Comparison of ENCODE assay signal across 17 cellular contexts in genomic region chr16:80092686-80093085, GRCh38.
A peak's percentile ranks its signal among the peaks of the same experiment; 100 is the strongest.
DNase-seq lines count a peak whose midpoint lies in the region; ATAC-seq and FAIRE-seq lines count a peak whose summit lies in the region.
"Had no signal": no experiment of that assay in that cellular context is flagged by ENCODE, and none has a peak within 500 bp of the region (broad histone marks: within the 10 kb centered on the region; RNA-seq: fewer than 3 reads in every experiment).

No MANE protein-coding gene starts in this region.

- no peak overlapping the region for H3K56ac ChIP-seq in mesendoderm (ENCODE audit: low read length)

- H3K4ac ChIP-seq in mesendoderm (ENCODE audit: low read depth, low read length) = no peak overlapping the region

- in situ Hi-C loops in GM23248 (cut with MboI) = no loop called here

- H3K4me2 ChIP-seq in GM23248 (ENCODE audit: unreplicated experiment) (no peak overlapping the region), mesendoderm (ENCODE audit: low read length) (no peak overlapping the region)

- no peak overlapping the region for H2BK120ac ChIP-seq in mesendoderm (ENCODE audit: low read depth, low read length)

- no peaks in the 10 kb centered on the region for H3K27me3 ChIP-seq in GM23248 (replicated peaks; ENCODE audit: insufficient read depth)
- no peaks in the 10 kb centered on the region for H3K27me3 ChIP-seq in adipocyte (replicated peaks; ENCODE audit: control insufficient read depth, insufficient read depth, low read length)
- H3K27me3 ChIP-seq in mesendoderm (ENCODE audit: insufficient read depth, low read length, poor library complexity) = no peaks in the 10 kb centered on the region

- H2BK15ac ChIP-seq in mesendoderm (replicated peaks; ENCODE audit: low read depth) = no peak overlapping the region

- no peaks in the 10 kb centered on the region for H3K9me2 ChIP-seq in GM23248 (ENCODE audit: insufficient read depth)

- no peak overlapping the region for H4K8ac ChIP-seq in mesendoderm (ENCODE audit: low read depth, low read length)

- no peak overlapping the region for H2AK5ac ChIP-seq in mesendoderm (ENCODE audit: low read length)

- H3K23ac ChIP-seq in mesendoderm (ENCODE audit: low read length) = no peak overlapping the region

- intact Hi-C loops in sciatic nerve (cut with DNase I) = no loop called here

- H3F3A ChIP-seq in GM23248 (ENCODE audit: insufficient read depth) = no peaks in the 10 kb centered on the region

- H3K4me3 ChIP-seq in GM23248 (no peak overlapping the region), adipocyte (ENCODE audit: low read length) (no peak overlapping the region), mesendoderm (ENCODE audit: low read length) (no peak overlapping the region)

- no peak overlapping the region for H2BK5ac ChIP-seq in mesendoderm (ENCODE audit: low read length)

- peak overlapping the region; percentile 60 for H3K18ac ChIP-seq in mesendoderm (ENCODE audit: low read length)

- H3K79me2 ChIP-seq in GM23248 (ENCODE audit: insufficient read depth) (no peaks in the 10 kb centered on the region), mesendoderm (ENCODE audit: control insufficient read depth, insufficient read depth, low read length) (no peaks in the 10 kb centered on the region)

- ATAC-seq in HG03045 (IDR thresholded peaks at IDR 0.05; ENCODE audit: unreplicated experiment) (no peak), sciatic nerve (no peak)
- ATAC-seq: Panc1, SK-N-SH treated with all-trans-retinoic acid at 6 μM for 48 hours had no signal

- no peak overlapping the region for H3K9ac ChIP-seq in GM23248
- H3K9ac ChIP-seq in adipocyte (ENCODE audit: low read length) = no peak overlapping the region
- no peak overlapping the region for H3K9ac ChIP-seq in mesendoderm (ENCODE audit: low read length)

- H3K4me1 ChIP-seq in GM23248 (ENCODE audit: insufficient read depth) (no peaks in the 10 kb centered on the region), adipocyte (ENCODE audit: control insufficient read depth, insufficient read depth, low read length) (no peaks in the 10 kb centered on the region), mesendoderm (ENCODE audit: control insufficient read depth, low read depth, low read length) (no peaks in the 10 kb centered on the region)

- H3K27ac ChIP-seq in GM23248 (no peak overlapping the region), mesendoderm (ENCODE audit: low read depth, low read length) (no peak overlapping the region)

- no peak overlapping the region for H4K5ac ChIP-seq in mesendoderm (ENCODE audit: low read length)

- H3K36me3 ChIP-seq in GM23248 (ENCODE audit: low read depth) (no peaks in the 10 kb centered on the region), adipocyte (ENCODE audit: control insufficient read depth, insufficient read depth, low read length, severe bottlenecking) (no peaks in the 10 kb centered on the region), mesendoderm (ENCODE audit: control insufficient read depth, insufficient read depth, low read length) (no peaks in the 10 kb centered on the region)

- DNase-seq in AG08395 (ENCODE audit: low spot score) (peak; percentile 38), GM23248 (peak; percentile 36), adipocyte (ENCODE audit: low read depth) (peak; percentile 27), mesendoderm (no peak), activated gamma-delta T cell (lab: John Stamatoyannopoulos, UW) (no peak), urothelium cell line (ENCODE audit: low spot score) (no peak), sciatic nerve (ENCODE audit: low spot score) (no peak)
- DNase-seq: Caco-2, DMS53, NCI-H1105 treated with DMSO at 0.1 percent for 48 hours, NCI-H187, NCI-H510A treated with DMSO at 0.1 percent for 48 hours, SHP77 had no signal

- no peaks in the 10 kb centered on the region for H4K20me1 ChIP-seq in GM23248 (ENCODE audit: insufficient read depth)

- H3K9me3 ChIP-seq in GM23248 (ENCODE audit: low read depth) (no peaks in the 10 kb centered on the region), adipocyte (ENCODE audit: control insufficient read depth, low read length) (peaks cover 15% of the 10 kb centered on the region)
- H3K9me3 ChIP-seq: Caco-2 had no signal

- FAIRE-seq in urothelium cell line (lab: Jason Lieb, UNC) = no peak
- FAIRE-seq: G401.6 had no signal

- no peaks in the 10 kb centered on the region for H3K79me1 ChIP-seq in mesendoderm (ENCODE audit: low read length)

- WGBS in GM23248 (ENCODE audit: low coverage in 1 of 2, low lambda C conversion rate in 2 of 2, missing lambda C conversion rate in 2 of 2), 2 experiments = 70 to 75% methylated on average over 4 of the region's 4 CpGs
- WGBS in mesendoderm (ENCODE audit: extremely low coverage, insufficient coverage, low lambda C conversion rate) = no CpG with 5 or more reads among the region's 4 CpGs

- no peak overlapping the region for H2AFZ ChIP-seq in GM23248

Comparison
In these comparisons a context has a peak if more than half of its experiments do, and no peak if none do; other contexts are left out.
1. DNase-seq: peak in AG08395 (single experiment), GM23248 (single experiment) and adipocyte (single experiment); none in mesendoderm (single experiment), activated gamma-delta T cell (single experiment), urothelium cell line (single experiment) and sciatic nerve (single experiment).